8 cellular contexts compared by ENCODE assay signal in the genomic region with DNA sequence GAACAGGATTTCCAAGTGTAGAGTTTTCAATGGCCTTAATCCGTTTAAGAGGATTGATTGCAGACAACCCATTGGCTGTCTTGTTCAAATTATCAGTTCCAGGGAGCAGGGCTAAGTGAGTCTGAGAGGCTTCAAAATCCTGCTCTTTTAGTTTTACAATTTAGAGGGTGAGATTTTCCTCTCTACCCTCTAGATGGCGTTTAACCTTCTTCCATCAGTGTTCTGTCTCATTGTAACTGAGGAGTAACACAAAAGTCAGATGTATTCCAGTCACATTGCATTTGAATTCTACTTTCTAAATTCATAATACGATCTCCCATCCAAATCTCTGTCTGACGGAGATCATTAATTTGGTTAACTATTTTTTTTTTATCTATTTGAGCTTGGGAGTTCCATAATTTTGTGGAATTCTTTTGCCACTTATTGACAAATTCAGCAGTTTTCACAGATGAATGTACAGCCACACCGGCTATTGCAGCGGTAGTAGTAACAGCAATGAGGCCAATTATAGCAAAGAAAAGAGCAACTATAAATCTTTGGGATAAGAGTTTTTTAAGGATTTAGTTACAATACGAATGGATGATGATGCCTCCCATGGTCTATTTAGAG. TPM values are rescaled to one million over a fixed set of nuclear protein-coding genes. Genes with fewer than 3 reads are reported as not detected.
DNase-seq lines count a peak whose midpoint lies in the region; ATAC-seq and TF ChIP-seq lines count a peak whose summit lies in the region.

No MANE protein-coding gene starts in this region.

- no peaks in the 10 kb centered on the region for H3K27me3 Mint-ChIP-seq in stimulated activated memory B cell treated with anti-CD40 and anti-IgM and Interleukin-4, amounts not matched to agents 10 μg/mL and 1 μg/mL and 100 μg/mL, for 72 hours

- TF ChIP-seq CTCF in epithelial cell of proximal tubule (conservative IDR thresholded peaks at IDR 0.05; ENCODE audit: low read depth, low read length) (peak; percentile 61), spleen (IDR thresholded peaks at IDR 0.05 in 8 of 11, conservative IDR thresholded peaks at IDR 0.05 in 3 of 11) (peak in 10 of 11 experiments; percentile 33 to 64 (median 52))

- H3K4me1 ChIP-seq in spleen, result peaks cover 4 to 47% (median 23%) of the 10 kb centered on the region in 6 donors

- H3K27ac Mint-ChIP-seq in stimulated activated memory B cell treated with anti-CD40 and anti-IgM and Interleukin-4, amounts not matched to agents 10 μg/mL and 1 μg/mL and 100 μg/mL, for 72 hours, result no peak overlapping the region

- H3K36me3 Mint-ChIP-seq in stimulated activated memory B cell treated with anti-CD40 and anti-IgM and Interleukin-4, amounts not matched to agents 10 μg/mL and 1 μg/mL and 100 μg/mL, for 72 hours, result peaks cover 10% of the 10 kb centered on the region

- peaks cover 4 to 21% (median 15%) of the 10 kb centered on the region in 8 donors for H3K9me3 ChIP-seq in spleen

- no peak overlapping the region for H3K4me3 ChIP-seq in epithelial cell of proximal tubule (ENCODE audit: low read depth, low read length)
- no peak overlapping the region for H3K4me3 ChIP-seq in spleen

- H3K4me1 Mint-ChIP-seq in stimulated activated memory B cell treated with anti-CD40 and anti-IgM and Interleukin-4, amounts not matched to agents 10 μg/mL and 1 μg/mL and 100 μg/mL, for 72 hours, result peaks cover 32% of the 10 kb centered on the region

- H3K4me3 Mint-ChIP-seq in stimulated activated memory B cell treated with anti-CD40 and anti-IgM and Interleukin-4, amounts not matched to agents 10 μg/mL and 1 μg/mL and 100 μg/mL, for 72 hours, result no peak overlapping the region

- intact Hi-C loops in spleen (cut with DNase I; ENCODE audit: low total_unique reads), result loop anchor here (10.0 kb wide), 1 partner anchor 53 kb away; a partner anchor contains a TSS

- H3K27me3 ChIP-seq in spleen (replicated peaks in 1 of 7), result no peaks in the 10 kb centered on the region

- no peak for ATAC-seq in HG03135 (IDR thresholded peaks at IDR 0.05; ENCODE audit: unreplicated experiment)
- ATAC-seq in stimulated activated memory B cell treated with anti-CD40 and anti-IgM and Interleukin-4, amounts not matched to agents 10 μg/mL and 1 μg/mL and 100 μg/mL, for 72 hours, result no peak

- no peak for TF ChIP-seq POLR2A in spleen (IDR thresholded peaks at IDR 0.05)

- peaks cover 10% of the 10 kb centered on the region for H3K9me3 Mint-ChIP-seq in stimulated activated memory B cell treated with anti-CD40 and anti-IgM and Interleukin-4, amounts not matched to agents 10 μg/mL and 1 μg/mL and 100 μg/mL, for 72 hours

- H3K36me3 ChIP-seq in spleen, result no peaks in the 10 kb centered on the region

- H3K27ac ChIP-seq in spleen, result no peak overlapping the region

- DNase-seq in NOMO-1 (lab: John Stamatoyannopoulos, UW; ENCODE audit: unreplicated experiment in 2 of 2) (peak; percentile 8 to 55), NOMO-1 treated with dmso at 0.1 percent for 144 hours (lab: John Stamatoyannopoulos, UW; ENCODE audit: unreplicated experiment) (no peak), NOMO-1 treated with DMSO at 0.1 percent for 48 hours (lab: John Stamatoyannopoulos, UW; ENCODE audit: unreplicated experiment) (peak; percentile 66), epithelial cell of proximal tubule (ENCODE audit: low read depth) (no peak), spleen (no peak)
- DNase-seq in activated CD4-positive, alpha-beta T cell treated with anti-CD3 and anti-CD28 coated beads for 48 hours, result no peak

- 43 to 52% (median 47%) methylated on average over 7 of the region's 7 CpGs for WGBS in spleen, 5 donors

RNA-seq across cellular contexts. Expression of a gene that starts 7.8 kb away (rescaled TPM):
- not detected in 2 replicates for total RNA-seq in epithelial cell of proximal tubule
- total RNA-seq in spleen, result 1 to 10 TPM in 1 of 7 donors, under 1 TPM in 2, not detected in 4; 0.20 to 2.4 (median 0.28) TPM
- polyA plus RNA-seq in spleen, result under 1 TPM; 0.13 to 0.23 (median 0.19) TPM

RNA-seq across cellular contexts. Expression of a gene that starts 10.4 kb away (rescaled TPM):
- total RNA-seq in epithelial cell of proximal tubule (not detected in 2 replicates), spleen (not detected)
- polyA plus RNA-seq in spleen, result not detected

RNA-seq across cellular contexts. Expression of a gene that starts 19.2 kb away (rescaled TPM):
- total RNA-seq in epithelial cell of proximal tubule, result not detected in 2 replicates
- 100 to 1,000 TPM in 4 of 7 donors, 10 to 100 TPM in 3; 68.9 to 155 (median 102) TPM for total RNA-seq in spleen
- 10 to 100 TPM; 38.0 to 47.3 (median 41.2) TPM for polyA plus RNA-seq in spleen

RNA-seq across cellular contexts. Expression of a gene that starts 25.7 kb away (rescaled TPM):
- total RNA-seq in epithelial cell of proximal tubule (not detected in 2 replicates), spleen (100 to 1,000 TPM in 3 of 7 donors, 10 to 100 TPM in 4; 54.5 to 144 (median 94.1) TPM)
- 10 to 100 TPM; 30.8 to 43.7 (median 37.8) TPM for polyA plus RNA-seq in spleen

RNA-seq across cellular contexts. Expression of a gene that starts 29.4 kb away (rescaled TPM):
- not detected in 2 replicates for total RNA-seq in epithelial cell of proximal tubule
- 1 to 10 TPM in 5 of 7 donors, not detected in 2; 2.1 to 4.9 (median 2.5) TPM for total RNA-seq in spleen
- 1 to 10 TPM in 1 of 3 donors, under 1 TPM in 2; 0.36 to 3.4 (median 0.77) TPM for polyA plus RNA-seq in spleen

Comparison
In these comparisons a context has a peak if more than half of its experiments do, and no peak if none do; other contexts are left out.
1. DNase-seq: peak in NOMO-1 (2 of 2) and NOMO-1 treated with DMSO at 0.1 percent for 48 hours (single experiment); none in NOMO-1 treated with dmso at 0.1 percent for 144 hours (single experiment), epithelial cell of proximal tubule (single experiment), spleen (single experiment) and activated CD4-positive, alpha-beta T cell treated with anti-CD3 and anti-CD28 coated beads for 48 hours (single experiment).
2. RNA of a gene that starts 19.2 kb away (total RNA-seq): 68.9 to 155 TPM in spleen; not detected in epithelial cell of proximal tubule; every median in the first group is over 10 times any median in the second.